8 cellular contexts compared by ENCODE assay signal in genomic region chr10:92290837-92291609, GRCh38. TPM values are rescaled to one million over a fixed set of nuclear protein-coding genes. Genes with fewer than 3 reads are reported as not detected.
DNase-seq lines count a peak whose midpoint lies in the region; ATAC-seq, FAIRE-seq and TF ChIP-seq lines count a peak whose summit lies in the region.

TSS of gene CPEB3 (minus strand) at chr10:92291078. CDS start at chr10:92240350, 50,728 bp downstream.
TSS of gene MARCHF5 (plus strand) at chr10:92291167. CDS start at chr10:92291495, 328 bp downstream.

- H3K4me3 Mint-ChIP-seq in T-cell = peak within 1 kb of the TSS; percentile 93 to 94 (median 94)

- peak; percentile 100 for FAIRE-seq in GM12892 (lab: Jason Lieb, UNC)
- peak; percentile 79 for FAIRE-seq in urothelium cell line (lab: Jason Lieb, UNC)

- H3K9me3 ChIP-seq in left ventricle myocardium inferior (replicated peaks) = no peaks in the 10 kb centered on the region
- no peaks in the 10 kb centered on the region for H3K9me3 ChIP-seq in prostate gland

- H3K36me3 ChIP-seq in left ventricle myocardium inferior (peaks cover 15% of the 10 kb centered on the region), prostate gland (no peaks in the 10 kb centered on the region)

- H3K27me3 Mint-ChIP-seq in T-cell = no peaks in the 10 kb centered on the region

- WGBS in prostate gland = under 1% methylated on average over 60 of the region's 79 CpGs

- H3K9me3 Mint-ChIP-seq in T-cell = no peaks in the 10 kb centered on the region

- H3K4me1 ChIP-seq in left ventricle myocardium inferior (peaks cover 49% of the 10 kb centered on the region), prostate gland (replicated peaks) (no peaks in the 10 kb centered on the region)

- CTCF ChIA-PET in T-cell (lab: Charles Lee) = interaction anchor here (0.6 to 2.1 kb wide), 16 partner anchors 9 to 1411 kb away, joined by 3 to 8 read pairs (median 3); partner anchors contain the start of genes BTAF1 (in 1 of the 2), FRA10AC1 (in 1 of the 2) and IDE (in 1 of the 2)

- TF ChIP-seq POLR2A in GM12892 (IDR thresholded peaks at IDR 0.05; ENCODE audit: low read depth, low read length) (peak; percentile 59; the same call in 1 of the 2 replicates), prostate gland (IDR thresholded peaks at IDR 0.05) (peak; percentile 88)

- ATAC-seq in HG02852 (IDR thresholded peaks at IDR 0.05; ENCODE audit: unreplicated experiment) (peak; percentile 98), T-cell (replicated peaks in 1 of 4) (peak; percentile 98 to 99 (median 98))

- POLR2A ChIA-PET in T-cell (lab: Charles Lee) = interaction anchor here (0.5 to 1.0 kb wide), 4 partner anchors 20 to 1292 kb away, joined by 3 to 4 read pairs (median 4); no protein-coding TSS in a partner anchor

- H3K4me1 Mint-ChIP-seq in T-cell = peaks cover 28 to 32% (median 31%) of the 10 kb centered on the region in 3 donors

- no peaks in the 10 kb centered on the region for H3K27me3 ChIP-seq in left ventricle myocardium inferior (ENCODE audit: low read depth)
- H3K27me3 ChIP-seq in prostate gland (replicated peaks; ENCODE audit: insufficient read depth) = no peaks in the 10 kb centered on the region

- H3K27ac ChIP-seq in left ventricle myocardium inferior (replicated peaks) (peak within 1 kb of the TSS; percentile 97), prostate gland (peak within 1 kb of the TSS; percentile 97 to 99)

- H3K36me3 Mint-ChIP-seq in T-cell = peaks cover 8% of the 10 kb centered on the region

- TF ChIP-seq CTCF in left ventricle myocardium inferior (IDR thresholded peaks at IDR 0.05; ENCODE audit: borderline replicate concordance) = peak; percentile 79
- peak; percentile 49 to 93 (median 73) for TF ChIP-seq CTCF in prostate gland (IDR thresholded peaks at IDR 0.05)

- DNase-seq in GM12892 (ENCODE audit: insufficient read length) (peak; percentile 81), NCI-H1436 treated with DMSO at 0.1 percent for 48 hours (lab: John Stamatoyannopoulos, UW) (peak; percentile 64), T-cell (peak; percentile 74 to 93 (median 87)), amniotic stem cell (lab: John Stamatoyannopoulos, UW) (peak; percentile 92), left ventricle myocardium inferior (peak; percentile 97), prostate gland (ENCODE audit: low spot score) (peak; percentile 97), urothelium cell line (ENCODE audit: low spot score) (peak; percentile 96)

- H3K4me3 ChIP-seq in left ventricle myocardium inferior (peak within 1 kb of the TSS; percentile 99), prostate gland (peak within 1 kb of the TSS; percentile 78 to 88)

- peak within 1 kb of the TSS; percentile 61 to 80 for H3K27ac Mint-ChIP-seq in T-cell

- intact Hi-C loops in left ventricle myocardium inferior (cut with micrococcal nuclease) (loop anchor here (5.0 to 10.0 kb wide), 2 partner anchors 54 to 206 kb away; no protein-coding TSS in a partner anchor), prostate gland (cut with DNase I) (loop anchor here (1.0 to 2.0 kb wide), 2 partner anchors 52 to 202 kb away; no protein-coding TSS in a partner anchor)

RNA-seq across cellular contexts. Expression of gene CPEB3, which starts in this region (rescaled TPM):
- polyA plus RNA-seq in GM12892 (2012; ENCODE audit: missing spikeins) = 0.49 TPM
- total RNA-seq in T-cell (1 to 10 TPM; 2.7 to 4.1 (median 3.1) TPM), left ventricle myocardium inferior (13.6 TPM), prostate gland (10 to 100 TPM; 10.6 to 16.9 TPM)

RNA-seq across cellular contexts. Expression of gene MARCHF5, which starts in this region (rescaled TPM):
- polyA plus RNA-seq in GM12892 (2012; ENCODE audit: missing spikeins) = 25.5 TPM
- 10 to 100 TPM; 22.8 to 37.9 (median 32.7) TPM for total RNA-seq in T-cell
- 32.2 TPM for total RNA-seq in left ventricle myocardium inferior
- total RNA-seq in prostate gland = 10 to 100 TPM; 20.8 TPM

Comparison
In these comparisons a context has a peak if more than half of its experiments do, and no peak if none do; other contexts are left out.
1. Peak in every context shown above with its lines: DNase-seq, ATAC-seq, H3K4me3 ChIP-seq and H3K27ac ChIP-seq.